Comparison of ENCODE assay signal across 1 cellular context in genomic region chr19:12365094-12365371, GRCh38.
TF ChIP-seq lines count a peak whose summit lies in the region.

No MANE protein-coding gene starts in this region.

TF ChIP-seq in K562, 482 proteins besides CTCF, POLR2A, EP300 and RAD21 (continued from another document):
- TF ChIP-seq PHB (CRISPR knock-in tag; IDR thresholded peaks at IDR 0.05) (0 out of 2 replicates have a peak, but pooled peaks have one; percentile 32), ZBTB49 (CRISPR knock-in tag; IDR thresholded peaks at IDR 0.05; ENCODE audit: borderline replicate concordance) (no peak), CHD2 (IDR thresholded peaks at IDR 0.05; ENCODE audit: low read depth, low read length) (no peak), FOXP1 (CRISPR knock-in tag; IDR thresholded peaks at IDR 0.05) (0 out of 2 replicates have a peak, but pooled peaks have one; percentile 19), BCOR (IDR thresholded peaks at IDR 0.05) (no peak), MGA (IDR thresholded peaks at IDR 0.05) (peak; percentile 12)
